Comparison of ENCODE assay signal across 21 cellular contexts in the genomic region with DNA sequence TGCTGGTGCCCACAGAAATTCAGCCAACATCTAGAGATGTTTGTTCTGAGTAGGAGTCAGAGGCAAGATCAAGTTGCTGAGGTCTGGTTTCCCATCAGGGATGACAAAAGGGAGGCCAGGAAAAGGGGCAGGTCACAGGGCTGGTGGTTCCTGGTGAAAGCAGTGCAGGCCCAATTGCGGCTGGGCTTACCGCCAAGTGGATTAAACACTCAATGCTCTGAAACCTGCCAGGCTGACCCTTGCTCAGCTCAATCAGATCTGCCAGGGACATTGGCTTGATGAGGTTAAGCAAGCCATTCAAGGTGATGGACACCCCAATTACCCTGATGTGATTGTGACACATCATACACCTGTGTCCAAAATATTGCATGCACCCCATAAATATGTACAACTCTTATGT. TPM values are rescaled to one million over a fixed set of nuclear protein-coding genes. Genes with fewer than 3 reads are reported as not detected.
DNase-seq lines count a peak whose midpoint lies in the region; ATAC-seq and TF ChIP-seq lines count a peak whose summit lies in the region.
"Had no signal": no experiment of that assay in that cellular context is flagged by ENCODE, and none has a peak within 500 bp of the region (broad histone marks: within the 10 kb centered on the region; RNA-seq: fewer than 3 reads in every experiment).

No MANE protein-coding gene starts in this region.

- H3K4me3 Mint-ChIP-seq in CD4-positive, alpha-beta T cell: no peak overlapping the region
- H3K4me3 Mint-ChIP-seq: activated naive CD4-positive, alpha-beta T cell treated with anti-CD3 and anti-CD28 coated beads, Interleukin-2, amount 50 U/mL, for 24 hours; neural crest cell had no signal

- TF ChIP-seq CTCF in DND-41 (IDR thresholded peaks at IDR 0.05; ENCODE audit: borderline replicate concordance, extremely low read depth, low read length, poor library complexity, severe bottlenecking): no peak
- TF ChIP-seq CTCF in PC-3 (conservative IDR thresholded peaks at IDR 0.05; ENCODE audit: low read depth, low read length): no peak
- TF ChIP-seq CTCF in right lobe of liver (IDR thresholded peaks at IDR 0.05): no peak
- TF ChIP-seq CTCF in CD4-positive, alpha-beta T cell (IDR thresholded peaks at IDR 0.05): no peak

- H2AFZ ChIP-seq in DND-41 (ENCODE audit: low read depth, low read length): no peak overlapping the region
- no peak overlapping the region for H2AFZ ChIP-seq in PC-3 (ENCODE audit: low read length)

- 0 out of 2 replicates have a peak overlapping the region, but pooled peaks have one; percentile 2 for H3K27ac ChIP-seq in DND-41 (ENCODE audit: low read length)
- no peak overlapping the region for H3K27ac ChIP-seq in PC-3 (ENCODE audit: low read length)
- peak overlapping the region in 1 of 3 donors; percentile 30 for H3K27ac ChIP-seq in right lobe of liver
- no peak overlapping the region for H3K27ac ChIP-seq in CD4-positive, alpha-beta T cell (ENCODE audit: low read depth, low read length)
- H3K27ac ChIP-seq: ascending aorta, heart right ventricle, left ventricle myocardium inferior, suprapubic skin had no signal

- H3K9me3 ChIP-seq in DND-41 (ENCODE audit: insufficient read depth, low read length, severe bottlenecking): no peaks in the 10 kb centered on the region
- no peaks in the 10 kb centered on the region for H3K9me3 ChIP-seq in PC-3 (ENCODE audit: low read length)
- no peaks in the 10 kb centered on the region for H3K9me3 ChIP-seq in right lobe of liver
- no peaks in the 10 kb centered on the region for H3K9me3 ChIP-seq in CD4-positive, alpha-beta T cell (ENCODE audit: control insufficient read depth, low read length)
- H3K9me3 ChIP-seq: ascending aorta, HAP-1, heart right ventricle, left ventricle myocardium inferior, suprapubic skin had no signal

- H3K9ac ChIP-seq in DND-41 (ENCODE audit: low read depth, low read length): no peak overlapping the region
- H3K9ac ChIP-seq in PC-3 (ENCODE audit: low read length): no peak overlapping the region

- intact Hi-C loops in PC-3 (cut with micrococcal nuclease): no loop called here
- intact Hi-C loops in right lobe of liver (cut with DNase I): no loop called here
- intact Hi-C loops in CD4-positive, alpha-beta T cell (cut with DNase I, micrococcal nuclease): loop anchor here in 1 of 2 experiments (5.0 kb wide), 3 partner anchors 36 to 271 kb away; partner anchors contain the start of gene OAS3

- POLR2A ChIA-PET in PC-3 (lab: Charles Lee; ENCODE audit: unreplicated experiment): no interaction called here
- POLR2A ChIA-PET in CD4-positive, alpha-beta T cell (lab: Charles Lee): interaction anchor here (0.6 to 1.8 kb wide), 5 partner anchors 15 to 77 kb away, joined by 3 to 11 read pairs (median 3); partner anchors contain the start of genes OAS2 and OAS3

- no peaks in the 10 kb centered on the region for H3K36me3 ChIP-seq in DND-41 (ENCODE audit: insufficient read depth, low read length)
- H3K36me3 ChIP-seq in PC-3 (ENCODE audit: low read depth, low read length): no peaks in the 10 kb centered on the region
- no peaks in the 10 kb centered on the region for H3K36me3 ChIP-seq in right lobe of liver
- H3K36me3 ChIP-seq: ascending aorta, HAP-1, heart right ventricle, left ventricle myocardium inferior, suprapubic skin had no signal

- H3K27ac Mint-ChIP-seq in CD4-positive, alpha-beta T cell: no peak overlapping the region
- H3K27ac Mint-ChIP-seq: activated naive CD4-positive, alpha-beta T cell treated with anti-CD3 and anti-CD28 coated beads, Interleukin-2, amount 50 U/mL, for 24 hours had no signal

- H3K4me2 ChIP-seq in DND-41 (ENCODE audit: insufficient read depth, low read length) (no peak overlapping the region), PC-3 (ENCODE audit: low read length) (no peak overlapping the region)

- ATAC-seq in DND-41 (ENCODE audit: insufficient read depth, low read depth): no peak
- ATAC-seq in PC-3: no peak
- peak; percentile 90 to 94 (median 90) for ATAC-seq in right lobe of liver
- ATAC-seq in CD4-positive, alpha-beta T cell (ENCODE audit: poor library complexity): no peak
- ATAC-seq in GM19455 (IDR thresholded peaks at IDR 0.05; ENCODE audit: unreplicated experiment): no peak
- ATAC-seq: heart right ventricle had no signal

- WGBS in right lobe of liver (ENCODE audit: insufficient coverage, low coverage, low lambda C conversion rate, missing lambda C conversion rate): 29% methylated on average over 1 of the region's 2 CpGs

- H4K20me1 ChIP-seq in DND-41 (ENCODE audit: insufficient read depth, low read length) (no peaks in the 10 kb centered on the region), PC-3 (ENCODE audit: low read length) (no peaks in the 10 kb centered on the region)

- no peaks in the 10 kb centered on the region for H3K79me2 ChIP-seq in DND-41 (ENCODE audit: insufficient read depth, low read length)
- H3K79me2 ChIP-seq in PC-3 (ENCODE audit: low read length): no peaks in the 10 kb centered on the region

- TF ChIP-seq POLR2A in right lobe of liver (IDR thresholded peaks at IDR 0.05): no peak

- CTCF ChIA-PET in PC-3 (lab: Charles Lee): interaction anchor here (1.4 kb wide), 1 partner anchor 92 kb away, joined by 24 read pairs; no protein-coding TSS in a partner anchor
- CTCF ChIA-PET in CD4-positive, alpha-beta T cell (lab: Charles Lee): interaction anchor here (1.0 to 1.3 kb wide), 2 partner anchors 9 to 31 kb away, joined by 3 read pairs; no protein-coding TSS in a partner anchor

- H3K4me3 ChIP-seq in DND-41 (ENCODE audit: low read depth in 1 of 2, low read length in 2 of 2) (no peak overlapping the region), PC-3 (ENCODE audit: low read length) (no peak overlapping the region), right lobe of liver (no peak overlapping the region)
- H3K4me3 ChIP-seq: ascending aorta, GM12878, HAP-1, heart right ventricle, left ventricle myocardium inferior, suprapubic skin had no signal

- peaks cover 50% of the 10 kb centered on the region for H3K4me1 Mint-ChIP-seq in CD4-positive, alpha-beta T cell (ENCODE audit: low read depth)
- H3K4me1 Mint-ChIP-seq: neural crest cell had no signal

- H3K27me3 Mint-ChIP-seq in CD4-positive, alpha-beta T cell: peaks cover 6% of the 10 kb centered on the region
- H3K27me3 Mint-ChIP-seq: activated naive CD4-positive, alpha-beta T cell treated with anti-CD3 and anti-CD28 coated beads, Interleukin-2, amount 50 U/mL, for 24 hours had no signal

- no peaks in the 10 kb centered on the region for H3K36me3 Mint-ChIP-seq in CD4-positive, alpha-beta T cell (ENCODE audit: low read depth)
- H3K36me3 Mint-ChIP-seq: activated naive CD4-positive, alpha-beta T cell treated with anti-CD3 and anti-CD28 coated beads, Interleukin-2, amount 50 U/mL, for 24 hours; CD8-positive, alpha-beta memory T cell; IgD-negative memory B cell had no signal

- no peaks in the 10 kb centered on the region for H3K9me2 ChIP-seq in PC-3 (replicated peaks; ENCODE audit: low read length)

- DNase-seq in DND-41 (no peak), M059J (ENCODE audit: low read depth) (peak; percentile 55), PC-3 (peak; percentile 28), right lobe of liver (peak; percentile 85 to 92 (median 87)), OCI-M1 (lab: John Stamatoyannopoulos, UW) (no peak)
- no peak for DNase-seq in CD4-positive, alpha-beta T cell
- DNase-seq: caudate nucleus; CD8-positive, alpha-beta memory T cell; DMS79 treated with DMSO at 0.1 percent for 48 hours; heart right ventricle; left ventricle myocardium inferior; NCI-H1694 treated with DMSO at 0.1 percent for 48 hours; SIG-M5 had no signal

- H3K9me3 Mint-ChIP-seq in CD4-positive, alpha-beta T cell: no peaks in the 10 kb centered on the region
- H3K9me3 Mint-ChIP-seq: activated naive CD4-positive, alpha-beta T cell treated with anti-CD3 and anti-CD28 coated beads, Interleukin-2, amount 50 U/mL, for 24 hours; CD8-positive, alpha-beta memory T cell; IgD-negative memory B cell had no signal

- no TSS peak for BruUV-seq in PC-3 (replicated peaks; lab: Mats Ljungman, UMichigan)

- peaks cover 8% of the 10 kb centered on the region for H3K27me3 ChIP-seq in DND-41 (ENCODE audit: insufficient read depth, low read length, poor library complexity)
- peaks cover 28% of the 10 kb centered on the region for H3K27me3 ChIP-seq in PC-3 (ENCODE audit: low read length)
- no peaks in the 10 kb centered on the region for H3K27me3 ChIP-seq in right lobe of liver
- H3K27me3 ChIP-seq in CD4-positive, alpha-beta T cell (ENCODE audit: control insufficient read depth, insufficient read depth, low read length): no peaks in the 10 kb centered on the region
- H3K27me3 ChIP-seq: ascending aorta had no signal

- H3K4me1 ChIP-seq in DND-41 (ENCODE audit: insufficient read depth, low read length) (peaks cover 27% of the 10 kb centered on the region), PC-3 (ENCODE audit: insufficient read depth, low read length) (peaks cover 35% of the 10 kb centered on the region), right lobe of liver (peaks cover 0 to 25% (median 14%) of the 10 kb centered on the region in 4 donors)
- H3K4me1 ChIP-seq: HAP-1 had no signal

- H3F3A ChIP-seq in PC-3 (ENCODE audit: low read length, unreplicated experiment): no peaks in the 10 kb centered on the region

RNA-seq across cellular contexts. Expression of gene OAS1, which starts 5.5 kb away (rescaled TPM):
- 490 and 506 TPM in 2 replicates for total RNA-seq in M059J (2014; rRNA removed; shearing (Covaris generic))
- total RNA-seq in PC-3 (2014; rRNA removed) (10.1 and 10.2 TPM in 2 replicates), right lobe of liver (10 to 100 TPM; 19.2 to 23.0 (median 22.5) TPM)
- total RNA-seq in CD4-positive, alpha-beta T cell: 1 to 10 TPM; 2.6 to 3.4 TPM
- total RNA-seq: neural crest cell had no signal

RNA-seq across cellular contexts. Expression of gene OAS3, which starts 37.0 kb away (rescaled TPM):
- 238 and 375 TPM in 2 replicates for total RNA-seq in M059J (2014; rRNA removed; shearing (Covaris generic))
- 25.5 and 28.8 TPM in 2 replicates for total RNA-seq in PC-3 (2014; rRNA removed)
- 10 to 100 TPM in 1 of 6 experiments, 1 to 10 TPM in 5; 4.4 to 10.2 (median 7.2) TPM for total RNA-seq in right lobe of liver
- 10 to 100 TPM; 13.9 to 14.5 TPM for total RNA-seq in CD4-positive, alpha-beta T cell

Comparison
In these comparisons a context has a peak if more than half of its experiments do, and no peak if none do; other contexts are left out.
1. ATAC-seq: peak in right lobe of liver (4 of 4); none in DND-41 (single experiment), PC-3 (single experiment), CD4-positive, alpha-beta T cell (single experiment) and GM19455 (single experiment).
2. DNase-seq: peak in M059J (single experiment), PC-3 (single experiment) and right lobe of liver (3 of 3); none in DND-41 (single experiment), CD4-positive, alpha-beta T cell (0 of 10) and OCI-M1 (single experiment).
3. RNA of gene OAS1, which starts 5.5 kb away (total RNA-seq): 490 to 506 TPM in M059J; 19.2 to 23.0 TPM in right lobe of liver, 10.1 to 10.2 TPM in PC-3 and 2.6 to 3.4 TPM in CD4-positive, alpha-beta T cell; every median in the first group is over 10 times any median in the second.